Comparison of ENCODE assay signal across 1 cellular context in genomic region chr10:3427846-3428442, GRCh38.
TF ChIP-seq lines count a peak whose summit lies in the region.

No MANE protein-coding gene starts in this region.

TF ChIP-seq in HepG2, 621 proteins besides CTCF, POLR2A, EP300 and RAD21 (continued from another document):
- TF ChIP-seq, protein P1, sequence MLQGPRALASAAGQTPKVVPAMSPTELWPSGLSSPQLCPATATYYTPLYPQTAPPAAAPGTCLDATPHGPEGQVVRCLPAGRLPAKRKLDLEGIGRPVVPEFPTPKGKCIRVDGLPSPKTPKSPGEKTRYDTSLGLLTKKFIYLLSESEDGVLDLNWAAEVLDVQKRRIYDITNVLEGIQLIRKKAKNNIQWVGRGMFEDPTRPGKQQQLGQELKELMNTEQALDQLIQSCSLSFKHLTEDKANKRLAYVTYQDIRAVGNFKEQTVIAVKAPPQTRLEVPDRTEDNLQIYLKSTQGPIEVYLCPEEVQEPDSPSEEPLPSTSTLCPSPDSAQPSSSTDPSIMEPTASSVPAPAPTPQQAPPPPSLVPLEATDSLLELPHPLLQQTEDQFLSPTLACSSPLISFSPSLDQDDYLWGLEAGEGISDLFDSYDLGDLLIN (CRISPR knock-in tag; IDR thresholded peaks at IDR 0.05; ENCODE audit: borderline replicate concordance), result no peak
